10 cellular contexts compared by ENCODE assay signal in genomic region chr1:16764820-16765655, GRCh38. TPM values are rescaled to one million over a fixed set of nuclear protein-coding genes. Genes with fewer than 3 reads are reported as not detected.
A peak's percentile ranks its signal among the peaks of the same experiment; 100 is the strongest.
DNase-seq lines count a peak whose midpoint lies in the region; ATAC-seq, FAIRE-seq and TF ChIP-seq lines count a peak whose summit lies in the region.
"Not testable (repeated sequence)": the region's sequence is repeated elsewhere in the genome, so short reads cannot be mapped to it uniquely, and the experiment has no call there.
"Had no signal": no experiment of that assay in that cellular context is flagged by ENCODE, and none has a peak within 500 bp of the region (broad histone marks: within the 10 kb centered on the region; RNA-seq: fewer than 3 reads in every experiment).

No MANE protein-coding gene starts in this region.

- H3K36me3 Mint-ChIP-seq in Calu3 (ENCODE audit: insufficient read depth, unreplicated experiment), result peaks cover 12% of the 10 kb centered on the region
- not testable (repeated sequence) for H3K36me3 Mint-ChIP-seq in chondrocyte (ENCODE audit: low read depth)

- peak overlapping the region; percentile 41 for H3K4me2 ChIP-seq in keratinocyte (ENCODE audit: control insufficient read depth, extremely low read depth, insufficient read depth, low read depth, low read length)

- H3K9me3 ChIP-seq in gastroesophageal sphincter; keratinocyte (ENCODE audit: control insufficient read depth, low read depth, low read length); suprapubic skin: not testable (repeated sequence)

- TF ChIP-seq EP300 in gastroesophageal sphincter (IDR thresholded peaks at IDR 0.05); suprapubic skin (IDR thresholded peaks at IDR 0.05): not testable (repeated sequence)

- H4K20me1 ChIP-seq in keratinocyte (ENCODE audit: control insufficient read depth, extremely low read depth, insufficient read depth, low read length), result not testable (repeated sequence)

- H3K4me1 Mint-ChIP-seq in Calu3 (ENCODE audit: low read depth, unreplicated experiment) (peaks cover 16% of the 10 kb centered on the region), chondrocyte (ENCODE audit: low read depth) (peaks cover 16% of the 10 kb centered on the region)

- FAIRE-seq in keratinocyte (lab: Jason Lieb, UNC), result not testable (repeated sequence)

- BruUV-seq in Calu3 (replicated peaks; lab: Mats Ljungman, UMichigan), result TSS peak; percentile 99

- H3K9me1 ChIP-seq in keratinocyte (ENCODE audit: control insufficient read depth, extremely low read depth, insufficient read depth, low read length), result not testable (repeated sequence)

- CTCF ChIA-PET in Calu3 (lab: Charles Lee), result not testable (repeated sequence)

- not testable (repeated sequence) for TF ChIP-seq CTCF in Calu3 (IDR thresholded peaks at IDR 0.05; ENCODE audit: unreplicated experiment); chondrocyte (IDR thresholded peaks at IDR 0.05); gastroesophageal sphincter (IDR thresholded peaks at IDR 0.05); keratinocyte (optimal IDR thresholded peaks at IDR 0.05 in 1 of 3, IDR thresholded peaks at IDR 0.05 in 1 of 3, conservative IDR thresholded peaks at IDR 0.05 in 1 of 3; ENCODE audit: extremely low read depth in 1 of 3, insufficient read depth in 2 of 3, low read length in 3 of 3); suprapubic skin (IDR thresholded peaks at IDR 0.05)

- not testable (repeated sequence) for H2AFZ ChIP-seq in keratinocyte (ENCODE audit: control insufficient read depth, low read length)

- H3K4me3 ChIP-seq in gastroesophageal sphincter (peak overlapping the region in 1 of 2 donors; percentile 35), suprapubic skin (peak overlapping the region; percentile 18)
- not testable (repeated sequence) for H3K4me3 ChIP-seq in keratinocyte (ENCODE audit: control insufficient read depth in 2 of 3, extremely low read depth in 1 of 3, insufficient read depth in 2 of 3, low read depth in 1 of 3, low read length in 3 of 3)

- H3K79me2 ChIP-seq in keratinocyte (ENCODE audit: control insufficient read depth, insufficient read depth, low read length), result not testable (repeated sequence)

- 82 to 84% methylated on average over 8 to 14 of the region's 15 CpGs for WGBS in gastroesophageal sphincter (ENCODE audit: low coverage in 1 of 2), 2 donors
- WGBS in suprapubic skin, result 62% methylated on average over 15 of the region's 15 CpGs

- not testable (repeated sequence) for H3K9me3 Mint-ChIP-seq in Calu3 (ENCODE audit: low read depth, unreplicated experiment); chondrocyte (ENCODE audit: low read depth)

- not testable (repeated sequence) for H3K27me3 Mint-ChIP-seq in Calu3 (ENCODE audit: unreplicated experiment)
- H3K27me3 Mint-ChIP-seq in chondrocyte (ENCODE audit: low read depth), result peaks cover 20% of the 10 kb centered on the region

- not testable (repeated sequence) for H3K9ac ChIP-seq in keratinocyte (ENCODE audit: control insufficient read depth, extremely low read depth, insufficient read depth, low read length)

- H3K27ac ChIP-seq in gastroesophageal sphincter (peak overlapping the region in 2 of 4 donors; percentile 64 to 74), suprapubic skin (peak overlapping the region; percentile 46)
- not testable (repeated sequence) for H3K27ac ChIP-seq in keratinocyte (ENCODE audit: control insufficient read depth, insufficient read depth, low read length)

- peaks cover 0 to 16% (median 0%) of the 10 kb centered on the region in 3 donors for H3K4me1 ChIP-seq in gastroesophageal sphincter
- H3K4me1 ChIP-seq in keratinocyte (ENCODE audit: control insufficient read depth, extremely low read depth, insufficient read depth, low read length), result not testable (repeated sequence)
- H3K4me1 ChIP-seq in suprapubic skin, result peaks cover 14% of the 10 kb centered on the region

- ATAC-seq in gastroesophageal sphincter, result peak; percentile 78

- H3K27me3 ChIP-seq in gastroesophageal sphincter, result peaks cover 28% of the 10 kb centered on the region
- H3K27me3 ChIP-seq in keratinocyte (ENCODE audit: control insufficient read depth, extremely low read depth, insufficient read depth, low read length), result not testable (repeated sequence)
- peaks cover 20% of the 10 kb centered on the region for H3K27me3 ChIP-seq in suprapubic skin

- not testable (repeated sequence) for H3K36me3 ChIP-seq in gastroesophageal sphincter; keratinocyte (ENCODE audit: control insufficient read depth in 2 of 2, extremely low read depth in 1 of 2, insufficient read depth in 2 of 2, low read length in 2 of 2); suprapubic skin

- peak; percentile 48 for DNase-seq in Calu3
- peak; percentile 27 for DNase-seq in NCI-H526 treated with DMSO at 0.1 percent for 48 hours (lab: John Stamatoyannopoulos, UW)
- not testable (repeated sequence) for DNase-seq in chondrocyte (ENCODE audit: low spot score); keratinocyte (ENCODE audit: low read depth, low spot score); suprapubic skin (ENCODE audit: low spot score in 2 of 2)
- peak; percentile 60 for DNase-seq in medulla oblongata (ENCODE audit: extremely low spot score)
- peak; percentile 91 for DNase-seq in posterior vena cava (ENCODE audit: low spot score)

- H3K4me3 Mint-ChIP-seq in Calu3 (ENCODE audit: low read depth, unreplicated experiment), result peak overlapping the region; percentile 60
- not testable (repeated sequence) for H3K4me3 Mint-ChIP-seq in chondrocyte (ENCODE audit: unreplicated experiment)

- intact Hi-C loops in Calu3 (cut with micrococcal nuclease; ENCODE audit: unreplicated experiment); posterior vena cava (cut with DNase I): not testable (repeated sequence)

- not testable (repeated sequence) for TF ChIP-seq POLR2A in gastroesophageal sphincter (IDR thresholded peaks at IDR 0.05); suprapubic skin (IDR thresholded peaks at IDR 0.05)

- H3K27ac Mint-ChIP-seq in Calu3 (ENCODE audit: unreplicated experiment) (peak overlapping the region; percentile 96), chondrocyte (ENCODE audit: unreplicated experiment) (peak overlapping the region; percentile 82)

- dilution Hi-C loops in keratinocyte (cut with MboI; ENCODE audit: extremely low pct_ligation_motif_present, low sequenced_read_pairs), result not testable (repeated sequence)

RNA-seq across cellular contexts. Expression of gene RNU1-4, which starts 24.7 kb away (rescaled TPM):
- 1,678 and 1,905 TPM in 2 replicates for total RNA-seq in Calu3 (2022)
- 1,438 to 1,620 TPM (median 1,579 TPM) in 3 replicates for total RNA-seq in chondrocyte
- total RNA-seq in gastroesophageal sphincter, result under 1 TPM in 3 of 4 donors, not detected in 1; under 0.01 TPM
- 66.0 to 67.0 TPM in 2 of 3 replicates, not detected in the other for polyA plus RNA-seq in keratinocyte
- not detected for polyA plus RNA-seq in keratinocyte (2011; ENCODE audit: low read depth)
- not detected in 2 replicates for polyA plus RNA-seq in keratinocyte (2011; cell fraction: cytosol; rRNA removed)
- under 0.01 TPM in 2 replicates for polyA plus RNA-seq in keratinocyte (2011; cell fraction: nucleus; rRNA removed)
- polyA plus RNA-seq in keratinocyte (2012; ENCODE audit: low replicate concordance), result not detected in 2 replicates
- 13,175 to 24,724 TPM (median 16,252 TPM) in 3 replicates for polyA minus RNA-seq in keratinocyte
- polyA minus RNA-seq in keratinocyte (2011; cell fraction: cytosol; rRNA and poly(A)+ RNA removed), result 39,283 TPM
- polyA minus RNA-seq in keratinocyte (2011; cell fraction: nucleus; rRNA and poly(A)+ RNA removed), result 15,420 and 21,721 TPM in 2 replicates
- over 10,000 TPM; 12,584 to 18,986 TPM for total RNA-seq in posterior vena cava
- under 1 TPM; under 0.01 TPM for total RNA-seq in suprapubic skin
- polyA plus RNA-seq: adrenal gland, AG04450 had no signal

Comparison
In these comparisons a context has a peak if more than half of its experiments do, and no peak if none do; other contexts are left out.
1. RNA of gene RNU1-4, which starts 24.7 kb away (total RNA-seq): 12,584 to 18,986 TPM in posterior vena cava, 1,678 to 1,905 TPM in Calu3 and 1,438 to 1,620 TPM in chondrocyte; under 0.01 TPM in gastroesophageal sphincter and under 0.01 TPM in suprapubic skin; every median in the first group is over 1,000 times any median in the second.